Comparison of ENCODE assay signal across 8 cellular contexts in genomic region chr19:57435062-57435978, GRCh38. TPM values are rescaled to one million over a fixed set of nuclear protein-coding genes. Genes with fewer than 3 reads are reported as not detected.
DNase-seq lines count a peak whose midpoint lies in the region; ATAC-seq and TF ChIP-seq lines count a peak whose summit lies in the region.

TSS of gene ZNF749 (plus strand) at chr19:57435325. CDS start at chr19:57435579, 254 bp downstream.

- peak within 1 kb of the TSS in 1 of 2 donors; percentile 51 for H3K27ac ChIP-seq in testis

- TF ChIP-seq CTCF in glutamatergic neuron (IDR thresholded peaks at IDR 0.05; ENCODE audit: partially characterized antibody, unreplicated experiment) (no peak), omental fat pad (IDR thresholded peaks at IDR 0.05) (no peak), testis (IDR thresholded peaks at IDR 0.05) (no peak)

- no peaks in the 10 kb centered on the region for H3K4me1 ChIP-seq in testis

- H3K9me3 ChIP-seq in testis, result no peaks in the 10 kb centered on the region

- TF ChIP-seq POLR2A in GM10847 (IDR thresholded peaks at IDR 0.05; ENCODE audit: extremely low read depth, insufficient read length) (peak; percentile 16), testis (IDR thresholded peaks at IDR 0.05) (no peak)

- peak; percentile 99 for DNase-seq in NCI-H1105 treated with DMSO at 0.1 percent for 48 hours (lab: John Stamatoyannopoulos, UW)
- DNase-seq in SKM-1 treated with dmso at 0.1 percent for 144 hours (lab: John Stamatoyannopoulos, UW; ENCODE audit: unreplicated experiment), result peak; percentile 80
- peak; percentile 90 to 95 for DNase-seq in activated naive CD4-positive, alpha-beta T cell treated with anti-CD3 and anti-CD28 coated beads, Interleukin-2, amount 50 U/mL, for 72 hours (ENCODE audit: low spot score in 2 of 2)
- DNase-seq in glutamatergic neuron, result peak; percentile 96
- DNase-seq in omental fat pad (ENCODE audit: low spot score), result peak; percentile 98
- peak; percentile 100 for DNase-seq in testis

- peaks cover 8% of the 10 kb centered on the region for H3K27me3 Mint-ChIP-seq in glutamatergic neuron (ENCODE audit: unreplicated experiment)

- 0 to 1% methylated on average over 35 to 60 of the region's 61 CpGs for WGBS in testis, 2 donors

- intact Hi-C loops in testis (cut with DNase I; ENCODE audit: low total_unique reads), result no loop called here

- peak; percentile 98 for ATAC-seq in HG02678 (IDR thresholded peaks at IDR 0.05; ENCODE audit: unreplicated experiment)
- ATAC-seq in activated naive CD4-positive, alpha-beta T cell treated with anti-CD3 and anti-CD28 coated beads, Interleukin-2, amount 50 U/mL, for 72 hours, result peak; percentile 98 to 99
- peak; percentile 100 for ATAC-seq in omental fat pad (ENCODE audit: low FRiP score)

- no peaks in the 10 kb centered on the region for H3K36me3 ChIP-seq in testis (ENCODE audit: low read depth, missing control alignments)

- peaks cover 21 to 44% of the 10 kb centered on the region in 2 donors for H3K9me3 Mint-ChIP-seq in activated naive CD4-positive, alpha-beta T cell treated with anti-CD3 and anti-CD28 coated beads, Interleukin-2, amount 50 U/mL, for 72 hours
- peaks cover 12% of the 10 kb centered on the region for H3K9me3 Mint-ChIP-seq in glutamatergic neuron (ENCODE audit: unreplicated experiment)

- peak within 1 kb of the TSS; percentile 65 to 67 for H3K4me3 ChIP-seq in testis

- peak within 1 kb of the TSS; percentile 94 to 96 for H3K27ac Mint-ChIP-seq in activated naive CD4-positive, alpha-beta T cell treated with anti-CD3 and anti-CD28 coated beads, Interleukin-2, amount 50 U/mL, for 72 hours
- peak within 1 kb of the TSS; percentile 94 for H3K27ac Mint-ChIP-seq in glutamatergic neuron (ENCODE audit: unreplicated experiment)

- H3K4me1 Mint-ChIP-seq in glutamatergic neuron (ENCODE audit: low read depth, unreplicated experiment), result peaks cover 12% of the 10 kb centered on the region

- peaks cover 49 to 71% of the 10 kb centered on the region in 2 donors for H3K36me3 Mint-ChIP-seq in activated naive CD4-positive, alpha-beta T cell treated with anti-CD3 and anti-CD28 coated beads, Interleukin-2, amount 50 U/mL, for 72 hours
- H3K36me3 Mint-ChIP-seq in glutamatergic neuron (ENCODE audit: unreplicated experiment), result peaks cover 20% of the 10 kb centered on the region

- H3K27me3 ChIP-seq in testis, result no peaks in the 10 kb centered on the region

- H3K4me3 Mint-ChIP-seq in glutamatergic neuron (ENCODE audit: unreplicated experiment), result peak within 1 kb of the TSS; percentile 92

RNA-seq across cellular contexts. Expression of gene ZNF749, which starts in this region (rescaled TPM):
- 10 to 100 TPM; 11.8 to 15.9 TPM for total RNA-seq in activated naive CD4-positive, alpha-beta T cell treated with anti-CD3 and anti-CD28 coated beads, Interleukin-2, amount 50 U/mL, for 72 hours
- total RNA-seq in glutamatergic neuron (ENCODE audit: unreplicated experiment) (23.3 TPM), omental fat pad (10 to 100 TPM in 1 of 4 donors, 1 to 10 TPM in 3; 3.3 to 18.0 (median 7.6) TPM), testis (10 to 100 TPM; 11.2 to 14.1 TPM)
- polyA plus RNA-seq in testis (ENCODE audit: insufficient read depth, low read depth, low replicate concordance), result 7.9 TPM
